In genomic region chr6:119459207-119459974, GRCh38 we compare ENCODE assay signal across 13 cellular contexts.
A peak's percentile ranks its signal among the peaks of the same experiment; 100 is the strongest.
DNase-seq lines count a peak whose midpoint lies in the region; ATAC-seq and TF ChIP-seq lines count a peak whose summit lies in the region.
"Had no signal": no experiment of that assay in that cellular context is flagged by ENCODE, and none has a peak within 500 bp of the region (broad histone marks: within the 10 kb centered on the region; RNA-seq: fewer than 3 reads in every experiment).

No MANE protein-coding gene starts in this region.

- TF ChIP-seq EP300 in esophagus muscularis mucosa (IDR thresholded peaks at IDR 0.05), result no peak

- no peak overlapping the region for H3K27ac Mint-ChIP-seq in activated CD8-positive, alpha-beta T cell treated with anti-CD3 and anti-CD28 coated beads, Interleukin-2, amount 10 ng/mL, durations not matched to agents 7 days and 5 days
- H3K27ac Mint-ChIP-seq: activated naive CD4-positive, alpha-beta T cell treated with anti-CD3 and anti-CD28 coated beads, Interleukin-2, amount 50 U/mL, for 72 hours had no signal

- H3K4me3 Mint-ChIP-seq in activated CD8-positive, alpha-beta T cell treated with anti-CD3 and anti-CD28 coated beads, Interleukin-2, amount 10 ng/mL, durations not matched to agents 7 days and 5 days, result no peak overlapping the region
- H3K4me3 Mint-ChIP-seq: stimulated activated naive CD8-positive, alpha-beta T cell treated with anti-CD3 and anti-CD28 coated beads, Interleukin-15, amount 100 ng/mL, for 72 hours had no signal

- H3K9me3 ChIP-seq in aorta (ENCODE audit: control insufficient read depth, low read length), result peaks cover 2% of the 10 kb centered on the region
- H3K9me3 ChIP-seq in esophagus muscularis mucosa, result no peaks in the 10 kb centered on the region

- intact Hi-C loops in aorta (cut with DNase I) (no loop called here), esophagus muscularis mucosa (cut with DNase I) (no loop called here)

- no peak for TF ChIP-seq POLR2A in esophagus muscularis mucosa (IDR thresholded peaks at IDR 0.05; ENCODE audit: low read depth)

- no peak for DNase-seq in aorta
- DNase-seq in NCI-H1436 treated with DMSO at 0.1 percent for 48 hours (lab: John Stamatoyannopoulos, UW), result no peak
- no peak for DNase-seq in activated CD8-positive, alpha-beta T cell treated with anti-CD3 and anti-CD28 coated beads, Interleukin-2, amount 10 ng/mL, durations not matched to agents 7 days and 5 days
- no peak for DNase-seq in esophagus muscularis mucosa (ENCODE audit: extremely low spot score)
- DNase-seq: activated CD4-positive, CD25-positive, alpha-beta regulatory T cell treated with anti-CD3 and anti-CD28 coated beads, Interleukin-2, amount 50 U/mL, for 72 hours; NCI-H2081; stimulated activated CD4-positive, alpha-beta T cell treated with anti-CD3 and anti-CD28 coated beads, Interleukin-15, amount 100 ng/mL, for 24 hours; stimulated activated naive CD8-positive, alpha-beta T cell treated with anti-CD3 and anti-CD28 coated beads, Interleukin-15, amount 100 ng/mL, for 72 hours had no signal

- H3K36me3 Mint-ChIP-seq in activated CD8-positive, alpha-beta T cell treated with anti-CD3 and anti-CD28 coated beads, Interleukin-2, amount 10 ng/mL, durations not matched to agents 7 days and 5 days (ENCODE audit: low read depth), result peaks cover 25% of the 10 kb centered on the region

- 81 to 85% methylated on average over 6 of the region's 6 CpGs for WGBS in aorta, 2 donors
- 91% methylated on average over 6 of the region's 6 CpGs for WGBS in esophagus muscularis mucosa

- H3K27ac ChIP-seq in aorta (ENCODE audit: low read depth in 1 of 2, low read length in 2 of 2), result no peak overlapping the region
- H3K27ac ChIP-seq in esophagus muscularis mucosa (replicated peaks in 1 of 4), result no peak overlapping the region

- POLR2A ChIA-PET in activated CD8-positive, alpha-beta T cell treated with anti-CD3 and anti-CD28 coated beads, Interleukin-2, amount 10 ng/mL, durations not matched to agents 7 days and 5 days (lab: Charles Lee), result no interaction called here

- no peak for TF ChIP-seq CTCF in esophagus muscularis mucosa (IDR thresholded peaks at IDR 0.05)

- no peaks in the 10 kb centered on the region for H3K27me3 Mint-ChIP-seq in activated CD8-positive, alpha-beta T cell treated with anti-CD3 and anti-CD28 coated beads, Interleukin-2, amount 10 ng/mL, durations not matched to agents 7 days and 5 days (ENCODE audit: low read depth)
- H3K27me3 Mint-ChIP-seq: stimulated activated naive CD8-positive, alpha-beta T cell treated with anti-CD3 and anti-CD28 coated beads, Interleukin-15, amount 100 ng/mL, for 72 hours had no signal

- H3K9me3 Mint-ChIP-seq in activated CD8-positive, alpha-beta T cell treated with anti-CD3 and anti-CD28 coated beads, Interleukin-2, amount 10 ng/mL, durations not matched to agents 7 days and 5 days (ENCODE audit: insufficient read depth), result peaks cover 4% of the 10 kb centered on the region

- H3K27me3 ChIP-seq in aorta (ENCODE audit: control insufficient read depth in 1 of 2, insufficient read depth in 2 of 2, low read length in 1 of 2) (no peaks in the 10 kb centered on the region), esophagus muscularis mucosa (no peaks in the 10 kb centered on the region)

- ATAC-seq in GM19397 (IDR thresholded peaks at IDR 0.05; ENCODE audit: unreplicated experiment) (peak; percentile 66), HG02884 (IDR thresholded peaks at IDR 0.05; ENCODE audit: unreplicated experiment) (peak; percentile 57), HG03571 (IDR thresholded peaks at IDR 0.05; ENCODE audit: unreplicated experiment) (peak; percentile 81), aorta (ENCODE audit: low FRiP score) (no peak)
- ATAC-seq in activated CD8-positive, alpha-beta T cell treated with anti-CD3 and anti-CD28 coated beads, Interleukin-2, amount 10 ng/mL, durations not matched to agents 7 days and 5 days, result no peak
- ATAC-seq: activated naive CD4-positive, alpha-beta T cell treated with anti-CD3 and anti-CD28 coated beads, Interleukin-2, amount 50 U/mL, for 72 hours; stimulated activated naive CD8-positive, alpha-beta T cell treated with anti-CD3 and anti-CD28 coated beads, Interleukin-15, amount 100 ng/mL, for 72 hours had no signal

- H3K4me3 ChIP-seq in GM08714 (ENCODE audit: low read length) (peak overlapping the region; percentile 33; the same call in 1 of the 2 replicates), aorta (ENCODE audit: low read length in 2 of 2) (no peak overlapping the region), esophagus muscularis mucosa (no peak overlapping the region)

- H3K4me1 Mint-ChIP-seq in activated CD8-positive, alpha-beta T cell treated with anti-CD3 and anti-CD28 coated beads, Interleukin-2, amount 10 ng/mL, durations not matched to agents 7 days and 5 days (ENCODE audit: low read depth), result peaks cover 25% of the 10 kb centered on the region

- CTCF ChIA-PET in activated CD8-positive, alpha-beta T cell treated with anti-CD3 and anti-CD28 coated beads, Interleukin-2, amount 10 ng/mL, durations not matched to agents 7 days and 5 days (lab: Charles Lee), result no interaction called here

- no peaks in the 10 kb centered on the region for H3K4me1 ChIP-seq in aorta (ENCODE audit: control insufficient read depth in 1 of 2, insufficient read depth in 2 of 2, low read length in 2 of 2)
- H3K4me1 ChIP-seq in esophagus muscularis mucosa, result no peaks in the 10 kb centered on the region

- H3K36me3 ChIP-seq in aorta (ENCODE audit: control insufficient read depth in 1 of 2, insufficient read depth in 2 of 2, low read length in 1 of 2), result no peaks in the 10 kb centered on the region
- no peaks in the 10 kb centered on the region for H3K36me3 ChIP-seq in esophagus muscularis mucosa

Comparison
In these comparisons a context has a peak if more than half of its experiments do, and no peak if none do; other contexts are left out.
1. ATAC-seq: peak in GM19397 (single experiment), HG02884 (single experiment) and HG03571 (single experiment); none in aorta (single experiment) and activated CD8-positive, alpha-beta T cell treated with anti-CD3 and anti-CD28 coated beads, Interleukin-2, amount 10 ng/mL, durations not matched to agents 7 days and 5 days (single experiment).